ENCODE assay signal across 1 cellular context in genomic region chr2:20179755-20180594, GRCh38.
TF ChIP-seq lines count a peak whose summit lies in the region.

No MANE protein-coding gene starts in this region.

TF ChIP-seq in HepG2, 621 proteins besides CTCF, POLR2A, EP300 and RAD21 (continued from another document and continues in another):
- TF ChIP-seq FLYWCH1 (CRISPR knock-in tag; IDR thresholded peaks at IDR 0.05) (no peak), REXO4 (CRISPR knock-in tag; IDR thresholded peaks at IDR 0.05; ENCODE audit: borderline replicate concordance) (peak; percentile 26; the same call in 1 of the 2 replicates), ATF1 (CRISPR knock-in tag; IDR thresholded peaks at IDR 0.05) (no peak), DRAP1 (CRISPR knock-in tag; IDR thresholded peaks at IDR 0.05) (no peak; the same call in 1 of the 2 replicates), ESRRA (CRISPR knock-in tag; IDR thresholded peaks at IDR 0.05; ENCODE audit: low read depth) (peak; percentile 42), HOXA9 (CRISPR knock-in tag; IDR thresholded peaks at IDR 0.05; ENCODE audit: borderline replicate concordance) (no peak), ZBTB42 (CRISPR knock-in tag; IDR thresholded peaks at IDR 0.05) (peak; percentile 70), EHMT2 (IDR thresholded peaks at IDR 0.05; ENCODE audit: borderline replicate concordance, low read depth, low read length) (no peak), ISL2 (CRISPR knock-in tag; IDR thresholded peaks at IDR 0.05) (peak; percentile 61; the same call in 1 of the 2 replicates), KLF6 (CRISPR knock-in tag; IDR thresholded peaks at IDR 0.05) (no peak; the same call in 1 of the 2 replicates), NCOA2 (CRISPR knock-in tag; IDR thresholded peaks at IDR 0.05) (no peak; the same call in 1 of the 2 replicates), HMGA1 (CRISPR knock-in tag; conservative IDR thresholded peaks at IDR 0.05) (no peak), ZC3H13 (CRISPR knock-in tag; IDR thresholded peaks at IDR 0.05) (peak; percentile 41; the same call in 1 of the 2 replicates), KDM2A (CRISPR knock-in tag; IDR thresholded peaks at IDR 0.05; ENCODE audit: borderline replicate concordance, low read depth) (peak; percentile 70; the same call in 1 of the 2 replicates), NR2C2 (CRISPR knock-in tag; IDR thresholded peaks at IDR 0.05; ENCODE audit: borderline replicate concordance) (no peak), ZBTB44 (CRISPR knock-in tag; IDR thresholded peaks at IDR 0.05) (no peak), RBM39 (IDR thresholded peaks at IDR 0.05; ENCODE audit: low read depth, low read length, poor library complexity, severe bottlenecking) (no peak), ZNF850 (CRISPR knock-in tag; conservative IDR thresholded peaks at IDR 0.05) (no peak), NR3C1 (CRISPR knock-in tag; IDR thresholded peaks at IDR 0.05) (no peak), ELF1 (CRISPR knock-in tag; IDR thresholded peaks at IDR 0.05) (no peak), FOXC1 (CRISPR knock-in tag; IDR thresholded peaks at IDR 0.05; ENCODE audit: borderline replicate concordance) (no peak), FOXM1 (CRISPR knock-in tag; IDR thresholded peaks at IDR 0.05) (0 out of 2 replicates have a peak, but pooled peaks have one; percentile 63), ZNF557 (CRISPR knock-in tag; IDR thresholded peaks at IDR 0.05) (no peak), HMG20A (CRISPR knock-in tag; IDR thresholded peaks at IDR 0.05; ENCODE audit: borderline replicate concordance) (peak; percentile 51; the same call in 1 of the 2 replicates), SOX5 (CRISPR knock-in tag; IDR thresholded peaks at IDR 0.05; ENCODE audit: borderline replicate concordance) (0 out of 2 replicates have a peak, but pooled peaks have one; percentile 12), NPAS2 (CRISPR knock-in tag; IDR thresholded peaks at IDR 0.05; ENCODE audit: borderline replicate concordance) (no peak), PPARG (CRISPR knock-in tag; conservative IDR thresholded peaks at IDR 0.05) (no peak), MTA3 (CRISPR knock-in tag; IDR thresholded peaks at IDR 0.05) (no peak), FOSL1 (CRISPR knock-in tag; IDR thresholded peaks at IDR 0.05; ENCODE audit: borderline replicate concordance) (0 out of 2 replicates have a peak, but pooled peaks have one; percentile 10), RFX1 (IDR thresholded peaks at IDR 0.05) (no peak), ZSCAN12 (CRISPR knock-in tag; IDR thresholded peaks at IDR 0.05) (peak; percentile 11; the same call in 1 of the 2 replicates), NR2F2 (IDR thresholded peaks at IDR 0.05; ENCODE audit: borderline replicate concordance, low read depth) (no peak)
- TF ChIP-seq, protein P1, sequence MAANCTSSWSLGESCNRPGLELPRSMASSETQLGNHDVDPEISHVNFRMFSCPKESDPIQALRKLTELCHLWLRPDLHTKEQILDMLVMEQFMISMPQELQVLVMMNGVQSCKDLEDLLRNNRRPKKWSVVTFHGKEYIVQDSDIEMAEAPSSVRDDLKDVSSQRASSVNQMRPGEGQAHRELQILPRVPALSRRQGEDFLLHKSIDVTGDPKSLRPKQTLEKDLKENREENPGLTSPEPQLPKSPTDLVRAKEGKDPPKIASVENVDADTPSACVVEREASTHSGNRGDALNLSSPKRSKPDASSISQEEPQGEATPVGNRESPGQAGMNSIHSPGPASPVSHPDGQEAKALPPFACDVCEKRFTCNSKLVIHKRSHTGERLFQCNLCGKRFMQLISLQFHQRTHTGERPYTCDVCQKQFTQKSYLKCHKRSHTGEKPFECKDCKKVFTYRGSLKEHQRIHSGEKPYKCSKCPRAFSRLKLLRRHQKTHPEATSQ (CRISPR knock-in tag; IDR thresholded peaks at IDR 0.05; ENCODE audit: borderline replicate concordance) = no peak; the same call in none of the 2 replicates
- TF ChIP-seq, protein P2, sequence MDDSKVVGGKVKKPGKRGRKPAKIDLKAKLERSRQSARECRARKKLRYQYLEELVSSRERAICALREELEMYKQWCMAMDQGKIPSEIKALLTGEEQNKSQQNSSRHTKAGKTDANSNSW (CRISPR knock-in tag; IDR thresholded peaks at IDR 0.05; ENCODE audit: borderline replicate concordance) = no peak
- TF ChIP-seq, protein P3, sequence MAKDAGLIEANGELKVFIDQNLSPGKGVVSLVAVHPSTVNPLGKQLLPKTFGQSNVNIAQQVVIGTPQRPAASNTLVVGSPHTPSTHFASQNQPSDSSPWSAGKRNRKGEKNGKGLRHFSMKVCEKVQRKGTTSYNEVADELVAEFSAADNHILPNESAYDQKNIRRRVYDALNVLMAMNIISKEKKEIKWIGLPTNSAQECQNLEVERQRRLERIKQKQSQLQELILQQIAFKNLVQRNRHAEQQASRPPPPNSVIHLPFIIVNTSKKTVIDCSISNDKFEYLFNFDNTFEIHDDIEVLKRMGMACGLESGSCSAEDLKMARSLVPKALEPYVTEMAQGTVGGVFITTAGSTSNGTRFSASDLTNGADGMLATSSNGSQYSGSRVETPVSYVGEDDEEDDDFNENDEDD (CRISPR knock-in tag; IDR thresholded peaks at IDR 0.05; ENCODE audit: borderline replicate concordance) = no peak
- TF ChIP-seq, protein P4, sequence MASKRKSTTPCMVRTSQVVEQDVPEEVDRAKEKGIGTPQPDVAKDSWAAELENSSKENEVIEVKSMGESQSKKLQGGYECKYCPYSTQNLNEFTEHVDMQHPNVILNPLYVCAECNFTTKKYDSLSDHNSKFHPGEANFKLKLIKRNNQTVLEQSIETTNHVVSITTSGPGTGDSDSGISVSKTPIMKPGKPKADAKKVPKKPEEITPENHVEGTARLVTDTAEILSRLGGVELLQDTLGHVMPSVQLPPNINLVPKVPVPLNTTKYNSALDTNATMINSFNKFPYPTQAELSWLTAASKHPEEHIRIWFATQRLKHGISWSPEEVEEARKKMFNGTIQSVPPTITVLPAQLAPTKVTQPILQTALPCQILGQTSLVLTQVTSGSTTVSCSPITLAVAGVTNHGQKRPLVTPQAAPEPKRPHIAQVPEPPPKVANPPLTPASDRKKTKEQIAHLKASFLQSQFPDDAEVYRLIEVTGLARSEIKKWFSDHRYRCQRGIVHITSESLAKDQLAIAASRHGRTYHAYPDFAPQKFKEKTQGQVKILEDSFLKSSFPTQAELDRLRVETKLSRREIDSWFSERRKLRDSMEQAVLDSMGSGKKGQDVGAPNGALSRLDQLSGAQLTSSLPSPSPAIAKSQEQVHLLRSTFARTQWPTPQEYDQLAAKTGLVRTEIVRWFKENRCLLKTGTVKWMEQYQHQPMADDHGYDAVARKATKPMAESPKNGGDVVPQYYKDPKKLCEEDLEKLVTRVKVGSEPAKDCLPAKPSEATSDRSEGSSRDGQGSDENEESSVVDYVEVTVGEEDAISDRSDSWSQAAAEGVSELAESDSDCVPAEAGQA (IDR thresholded peaks at IDR 0.05; ENCODE audit: low read depth) = 0 out of 2 replicates have a peak, but pooled peaks have one; percentile 24
- TF ChIP-seq, protein P4 (CRISPR knock-in tag; IDR thresholded peaks at IDR 0.05; ENCODE audit: borderline replicate concordance) = no peak
- TF ChIP-seq, protein P5, sequence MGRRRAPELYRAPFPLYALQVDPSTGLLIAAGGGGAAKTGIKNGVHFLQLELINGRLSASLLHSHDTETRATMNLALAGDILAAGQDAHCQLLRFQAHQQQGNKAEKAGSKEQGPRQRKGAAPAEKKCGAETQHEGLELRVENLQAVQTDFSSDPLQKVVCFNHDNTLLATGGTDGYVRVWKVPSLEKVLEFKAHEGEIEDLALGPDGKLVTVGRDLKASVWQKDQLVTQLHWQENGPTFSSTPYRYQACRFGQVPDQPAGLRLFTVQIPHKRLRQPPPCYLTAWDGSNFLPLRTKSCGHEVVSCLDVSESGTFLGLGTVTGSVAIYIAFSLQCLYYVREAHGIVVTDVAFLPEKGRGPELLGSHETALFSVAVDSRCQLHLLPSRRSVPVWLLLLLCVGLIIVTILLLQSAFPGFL (CRISPR knock-in tag; IDR thresholded peaks at IDR 0.05) = no peak
- TF ChIP-seq, protein P6, sequence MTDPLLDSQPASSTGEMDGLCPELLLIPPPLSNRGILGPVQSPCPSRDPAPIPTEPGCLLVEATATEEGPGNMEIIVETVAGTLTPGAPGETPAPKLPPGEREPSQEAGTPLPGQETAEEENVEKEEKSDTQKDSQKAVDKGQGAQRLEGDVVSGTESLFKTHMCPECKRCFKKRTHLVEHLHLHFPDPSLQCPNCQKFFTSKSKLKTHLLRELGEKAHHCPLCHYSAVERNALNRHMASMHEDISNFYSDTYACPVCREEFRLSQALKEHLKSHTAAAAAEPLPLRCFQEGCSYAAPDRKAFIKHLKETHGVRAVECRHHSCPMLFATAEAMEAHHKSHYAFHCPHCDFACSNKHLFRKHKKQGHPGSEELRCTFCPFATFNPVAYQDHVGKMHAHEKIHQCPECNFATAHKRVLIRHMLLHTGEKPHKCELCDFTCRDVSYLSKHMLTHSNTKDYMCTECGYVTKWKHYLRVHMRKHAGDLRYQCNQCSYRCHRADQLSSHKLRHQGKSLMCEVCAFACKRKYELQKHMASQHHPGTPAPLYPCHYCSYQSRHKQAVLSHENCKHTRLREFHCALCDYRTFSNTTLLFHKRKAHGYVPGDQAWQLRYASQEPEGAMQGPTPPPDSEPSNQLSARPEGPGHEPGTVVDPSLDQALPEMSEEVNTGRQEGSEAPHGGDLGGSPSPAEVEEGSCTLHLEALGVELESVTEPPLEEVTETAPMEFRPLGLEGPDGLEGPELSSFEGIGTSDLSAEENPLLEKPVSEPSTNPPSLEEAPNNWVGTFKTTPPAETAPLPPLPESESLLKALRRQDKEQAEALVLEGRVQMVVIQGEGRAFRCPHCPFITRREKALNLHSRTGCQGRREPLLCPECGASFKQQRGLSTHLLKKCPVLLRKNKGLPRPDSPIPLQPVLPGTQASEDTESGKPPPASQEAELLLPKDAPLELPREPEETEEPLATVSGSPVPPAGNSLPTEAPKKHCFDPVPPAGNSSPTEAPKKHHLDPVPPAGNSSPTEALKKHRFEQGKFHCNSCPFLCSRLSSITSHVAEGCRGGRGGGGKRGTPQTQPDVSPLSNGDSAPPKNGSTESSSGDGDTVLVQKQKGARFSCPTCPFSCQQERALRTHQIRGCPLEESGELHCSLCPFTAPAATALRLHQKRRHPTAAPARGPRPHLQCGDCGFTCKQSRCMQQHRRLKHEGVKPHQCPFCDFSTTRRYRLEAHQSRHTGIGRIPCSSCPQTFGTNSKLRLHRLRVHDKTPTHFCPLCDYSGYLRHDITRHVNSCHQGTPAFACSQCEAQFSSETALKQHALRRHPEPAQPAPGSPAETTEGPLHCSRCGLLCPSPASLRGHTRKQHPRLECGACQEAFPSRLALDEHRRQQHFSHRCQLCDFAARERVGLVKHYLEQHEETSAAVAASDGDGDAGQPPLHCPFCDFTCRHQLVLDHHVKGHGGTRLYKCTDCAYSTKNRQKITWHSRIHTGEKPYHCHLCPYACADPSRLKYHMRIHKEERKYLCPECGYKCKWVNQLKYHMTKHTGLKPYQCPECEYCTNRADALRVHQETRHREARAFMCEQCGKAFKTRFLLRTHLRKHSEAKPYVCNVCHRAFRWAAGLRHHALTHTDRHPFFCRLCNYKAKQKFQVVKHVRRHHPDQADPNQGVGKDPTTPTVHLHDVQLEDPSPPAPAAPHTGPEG (CRISPR knock-in tag; IDR thresholded peaks at IDR 0.05) = no peak
- TF ChIP-seq, protein P7, sequence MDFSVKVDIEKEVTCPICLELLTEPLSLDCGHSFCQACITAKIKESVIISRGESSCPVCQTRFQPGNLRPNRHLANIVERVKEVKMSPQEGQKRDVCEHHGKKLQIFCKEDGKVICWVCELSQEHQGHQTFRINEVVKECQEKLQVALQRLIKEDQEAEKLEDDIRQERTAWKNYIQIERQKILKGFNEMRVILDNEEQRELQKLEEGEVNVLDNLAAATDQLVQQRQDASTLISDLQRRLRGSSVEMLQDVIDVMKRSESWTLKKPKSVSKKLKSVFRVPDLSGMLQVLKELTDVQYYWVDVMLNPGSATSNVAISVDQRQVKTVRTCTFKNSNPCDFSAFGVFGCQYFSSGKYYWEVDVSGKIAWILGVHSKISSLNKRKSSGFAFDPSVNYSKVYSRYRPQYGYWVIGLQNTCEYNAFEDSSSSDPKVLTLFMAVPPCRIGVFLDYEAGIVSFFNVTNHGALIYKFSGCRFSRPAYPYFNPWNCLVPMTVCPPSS (IDR thresholded peaks at IDR 0.05) = no peak
